Comparison of ENCODE assay signal across 10 cellular contexts in genomic region chr13:100789481-100789880, GRCh38.
A peak's percentile ranks its signal among the peaks of the same experiment; 100 is the strongest.
DNase-seq lines count a peak whose midpoint lies in the region; ATAC-seq, FAIRE-seq and TF ChIP-seq lines count a peak whose summit lies in the region.
"Had no signal": no experiment of that assay in that cellular context is flagged by ENCODE, and none has a peak within 500 bp of the region (broad histone marks: within the 10 kb centered on the region; RNA-seq: fewer than 3 reads in every experiment).

No MANE protein-coding gene starts in this region.

- H3K4me1 ChIP-seq in pancreas = no peaks in the 10 kb centered on the region

- H3K27ac ChIP-seq in dorsolateral prefrontal cortex (peak overlapping the region in 53 of 59 donors; percentile 1 to 83 (median 65)), pancreas (no peak overlapping the region)
- H3K27ac ChIP-seq: thoracic aorta had no signal

- DNase-seq in NCI-H1105 (lab: John Stamatoyannopoulos, UW) (peak; percentile 59), dorsolateral prefrontal cortex (peak in 9 of 10 donors; percentile 5 to 76 (median 61)), pancreas (peak in 1 of 6 donors; percentile 7), T-helper 9 cell (no peak), SKM-1 treated with dmso at 0.1 percent for 144 hours (lab: John Stamatoyannopoulos, UW; ENCODE audit: unreplicated experiment) (no peak), GM13976 (ENCODE audit: low spot score) (no peak)
- no peak for DNase-seq in activated CD4-positive, alpha-beta T cell treated with anti-CD3 and anti-CD28 coated beads for 1 hour

- H3K9me3 ChIP-seq in pancreas = no peaks in the 10 kb centered on the region
- H3K9me3 ChIP-seq: thoracic aorta had no signal

- H3K27me3 ChIP-seq in dorsolateral prefrontal cortex (peaks cover 0 to 3% (median 0%) of the 10 kb centered on the region in 45 donors), pancreas (no peaks in the 10 kb centered on the region)

- intact Hi-C loops in dorsolateral prefrontal cortex (cut with DNase I) (no loop called here), pancreas (cut with DNase I) (no loop called here)

- in situ Hi-C loops in GM13976 (cut with MboI; ENCODE audit: low sequenced_read_pairs, unreplicated experiment) = no loop called here

- 11 to 18% methylated on average over 2 of the region's 2 CpGs for WGBS in pancreas, 2 donors

- H3K4me3 ChIP-seq in dorsolateral prefrontal cortex = peak overlapping the region in 6 of 59 donors; percentile 2 to 20 (median 16)
- H3K4me3 ChIP-seq in pancreas = no peak overlapping the region
- H3K4me3 ChIP-seq: thoracic aorta had no signal

- FAIRE-seq in pancreas (lab: Jason Lieb, UNC) = no peak
- FAIRE-seq: TTC549 had no signal

- ATAC-seq in GM19452 (IDR thresholded peaks at IDR 0.05; ENCODE audit: unreplicated experiment) = peak; percentile 22
- ATAC-seq in pancreas = peak in 3 of 4 donors; percentile 58 to 85 (median 79)

- peak in 8 of 56 donors; percentile 3 to 28 (median 18) for TF ChIP-seq CTCF in dorsolateral prefrontal cortex (IDR thresholded peaks at IDR 0.05 in 54 of 56, conservative IDR thresholded peaks at IDR 0.05 in 2 of 56; ENCODE audit: low read depth in 1 of 56, partially characterized antibody in 56 of 56)
- no peak for TF ChIP-seq CTCF in pancreas (IDR thresholded peaks at IDR 0.05)
- TF ChIP-seq CTCF in GM13976 (IDR thresholded peaks at IDR 0.05; ENCODE audit: borderline replicate concordance, control extremely low read depth, extremely low read depth, insufficient read depth, missing control alignments) = no peak

- no peaks in the 10 kb centered on the region for H3K36me3 ChIP-seq in pancreas
- H3K36me3 ChIP-seq: thoracic aorta had no signal

Comparison
In these comparisons a context has a peak if more than half of its experiments do, and no peak if none do; other contexts are left out.
1. DNase-seq: peak in NCI-H1105 (single experiment) and dorsolateral prefrontal cortex (9 of 10); none in T-helper 9 cell (single experiment), SKM-1 treated with dmso at 0.1 percent for 144 hours (single experiment), activated CD4-positive, alpha-beta T cell treated with anti-CD3 and anti-CD28 coated beads for 1 hour (single experiment) and GM13976 (single experiment).
2. H3K27ac ChIP-seq: peak in dorsolateral prefrontal cortex (53 of 59); none in pancreas (0 of 4).